In the genomic region with DNA sequence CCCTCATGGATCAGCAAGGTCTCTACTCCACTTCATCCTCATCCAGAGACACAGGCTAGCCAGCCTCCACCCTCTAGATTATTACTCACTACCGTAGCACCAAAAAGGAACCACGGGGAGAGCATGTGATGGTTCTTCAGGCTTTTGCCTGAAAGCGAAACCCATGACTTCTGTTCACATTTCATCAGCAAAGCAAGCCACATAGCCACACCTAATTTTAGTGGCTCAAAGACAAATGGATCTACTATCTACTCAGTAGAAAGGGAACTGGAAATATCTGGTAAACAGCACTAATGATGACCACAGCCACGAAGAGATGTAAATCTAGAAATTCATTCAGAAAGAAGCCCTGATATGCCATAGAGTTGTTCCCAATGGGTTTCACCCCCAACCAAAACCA, we compare ENCODE assay signal across 1 cellular context.
TF ChIP-seq lines count a peak whose summit lies in the region.

No MANE protein-coding gene starts in this region.

TF ChIP-seq in K562, 482 proteins besides CTCF, POLR2A, EP300 and RAD21 (continued from another document and continues in another):
- TF ChIP-seq, protein P1, sequence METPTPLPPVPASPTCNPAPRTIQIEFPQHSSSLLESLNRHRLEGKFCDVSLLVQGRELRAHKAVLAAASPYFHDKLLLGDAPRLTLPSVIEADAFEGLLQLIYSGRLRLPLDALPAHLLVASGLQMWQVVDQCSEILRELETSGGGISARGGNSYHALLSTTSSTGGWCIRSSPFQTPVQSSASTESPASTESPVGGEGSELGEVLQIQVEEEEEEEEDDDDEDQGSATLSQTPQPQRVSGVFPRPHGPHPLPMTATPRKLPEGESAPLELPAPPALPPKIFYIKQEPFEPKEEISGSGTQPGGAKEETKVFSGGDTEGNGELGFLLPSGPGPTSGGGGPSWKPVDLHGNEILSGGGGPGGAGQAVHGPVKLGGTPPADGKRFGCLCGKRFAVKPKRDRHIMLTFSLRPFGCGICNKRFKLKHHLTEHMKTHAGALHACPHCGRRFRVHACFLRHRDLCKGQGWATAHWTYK (CRISPR knock-in tag; IDR thresholded peaks at IDR 0.05): peak; percentile 99
- TF ChIP-seq, protein P2, sequence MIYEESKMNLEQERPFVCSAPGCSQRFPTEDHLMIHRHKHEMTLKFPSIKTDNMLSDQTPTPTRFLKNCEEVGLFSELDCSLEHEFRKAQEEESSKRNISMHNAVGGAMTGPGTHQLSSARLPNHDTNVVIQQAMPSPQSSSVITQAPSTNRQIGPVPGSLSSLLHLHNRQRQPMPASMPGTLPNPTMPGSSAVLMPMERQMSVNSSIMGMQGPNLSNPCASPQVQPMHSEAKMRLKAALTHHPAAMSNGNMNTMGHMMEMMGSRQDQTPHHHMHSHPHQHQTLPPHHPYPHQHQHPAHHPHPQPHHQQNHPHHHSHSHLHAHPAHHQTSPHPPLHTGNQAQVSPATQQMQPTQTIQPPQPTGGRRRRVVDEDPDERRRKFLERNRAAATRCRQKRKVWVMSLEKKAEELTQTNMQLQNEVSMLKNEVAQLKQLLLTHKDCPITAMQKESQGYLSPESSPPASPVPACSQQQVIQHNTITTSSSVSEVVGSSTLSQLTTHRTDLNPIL (CRISPR knock-in tag; IDR thresholded peaks at IDR 0.05): no peak
- TF ChIP-seq ARID2 (IDR thresholded peaks at IDR 0.05): no peak
- no peak for TF ChIP-seq MTA2 (IDR thresholded peaks at IDR 0.05; ENCODE audit: low read depth)
- TF ChIP-seq, protein P3, sequence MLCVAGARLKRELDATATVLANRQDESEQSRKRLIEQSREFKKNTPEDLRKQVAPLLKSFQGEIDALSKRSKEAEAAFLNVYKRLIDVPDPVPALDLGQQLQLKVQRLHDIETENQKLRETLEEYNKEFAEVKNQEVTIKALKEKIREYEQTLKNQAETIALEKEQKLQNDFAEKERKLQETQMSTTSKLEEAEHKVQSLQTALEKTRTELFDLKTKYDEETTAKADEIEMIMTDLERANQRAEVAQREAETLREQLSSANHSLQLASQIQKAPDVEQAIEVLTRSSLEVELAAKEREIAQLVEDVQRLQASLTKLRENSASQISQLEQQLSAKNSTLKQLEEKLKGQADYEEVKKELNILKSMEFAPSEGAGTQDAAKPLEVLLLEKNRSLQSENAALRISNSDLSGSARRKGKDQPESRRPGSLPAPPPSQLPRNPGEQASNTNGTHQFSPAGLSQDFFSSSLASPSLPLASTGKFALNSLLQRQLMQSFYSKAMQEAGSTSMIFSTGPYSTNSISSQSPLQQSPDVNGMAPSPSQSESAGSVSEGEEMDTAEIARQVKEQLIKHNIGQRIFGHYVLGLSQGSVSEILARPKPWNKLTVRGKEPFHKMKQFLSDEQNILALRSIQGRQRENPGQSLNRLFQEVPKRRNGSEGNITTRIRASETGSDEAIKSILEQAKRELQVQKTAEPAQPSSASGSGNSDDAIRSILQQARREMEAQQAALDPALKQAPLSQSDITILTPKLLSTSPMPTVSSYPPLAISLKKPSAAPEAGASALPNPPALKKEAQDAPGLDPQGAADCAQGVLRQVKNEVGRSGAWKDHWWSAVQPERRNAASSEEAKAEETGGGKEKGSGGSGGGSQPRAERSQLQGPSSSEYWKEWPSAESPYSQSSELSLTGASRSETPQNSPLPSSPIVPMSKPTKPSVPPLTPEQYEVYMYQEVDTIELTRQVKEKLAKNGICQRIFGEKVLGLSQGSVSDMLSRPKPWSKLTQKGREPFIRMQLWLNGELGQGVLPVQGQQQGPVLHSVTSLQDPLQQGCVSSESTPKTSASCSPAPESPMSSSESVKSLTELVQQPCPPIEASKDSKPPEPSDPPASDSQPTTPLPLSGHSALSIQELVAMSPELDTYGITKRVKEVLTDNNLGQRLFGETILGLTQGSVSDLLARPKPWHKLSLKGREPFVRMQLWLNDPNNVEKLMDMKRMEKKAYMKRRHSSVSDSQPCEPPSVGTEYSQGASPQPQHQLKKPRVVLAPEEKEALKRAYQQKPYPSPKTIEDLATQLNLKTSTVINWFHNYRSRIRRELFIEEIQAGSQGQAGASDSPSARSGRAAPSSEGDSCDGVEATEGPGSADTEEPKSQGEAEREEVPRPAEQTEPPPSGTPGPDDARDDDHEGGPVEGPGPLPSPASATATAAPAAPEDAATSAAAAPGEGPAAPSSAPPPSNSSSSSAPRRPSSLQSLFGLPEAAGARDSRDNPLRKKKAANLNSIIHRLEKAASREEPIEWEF (CRISPR knock-in tag; IDR thresholded peaks at IDR 0.05): no peak
- TF ChIP-seq, protein P4, sequence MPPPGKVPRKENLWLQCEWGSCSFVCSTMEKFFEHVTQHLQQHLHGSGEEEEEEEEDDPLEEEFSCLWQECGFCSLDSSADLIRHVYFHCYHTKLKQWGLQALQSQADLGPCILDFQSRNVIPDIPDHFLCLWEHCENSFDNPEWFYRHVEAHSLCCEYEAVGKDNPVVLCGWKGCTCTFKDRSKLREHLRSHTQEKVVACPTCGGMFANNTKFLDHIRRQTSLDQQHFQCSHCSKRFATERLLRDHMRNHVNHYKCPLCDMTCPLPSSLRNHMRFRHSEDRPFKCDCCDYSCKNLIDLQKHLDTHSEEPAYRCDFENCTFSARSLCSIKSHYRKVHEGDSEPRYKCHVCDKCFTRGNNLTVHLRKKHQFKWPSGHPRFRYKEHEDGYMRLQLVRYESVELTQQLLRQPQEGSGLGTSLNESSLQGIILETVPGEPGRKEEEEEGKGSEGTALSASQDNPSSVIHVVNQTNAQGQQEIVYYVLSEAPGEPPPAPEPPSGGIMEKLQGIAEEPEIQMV (tag; conservative IDR thresholded peaks at IDR 0.05; ENCODE audit: low read depth): peak; percentile 53; the same call in 1 of the 2 replicates
- TF ChIP-seq MEF2A (IDR thresholded peaks at IDR 0.05; ENCODE audit: control insufficient read depth, low read depth, low read length): no peak
- TF ChIP-seq, protein P5, sequence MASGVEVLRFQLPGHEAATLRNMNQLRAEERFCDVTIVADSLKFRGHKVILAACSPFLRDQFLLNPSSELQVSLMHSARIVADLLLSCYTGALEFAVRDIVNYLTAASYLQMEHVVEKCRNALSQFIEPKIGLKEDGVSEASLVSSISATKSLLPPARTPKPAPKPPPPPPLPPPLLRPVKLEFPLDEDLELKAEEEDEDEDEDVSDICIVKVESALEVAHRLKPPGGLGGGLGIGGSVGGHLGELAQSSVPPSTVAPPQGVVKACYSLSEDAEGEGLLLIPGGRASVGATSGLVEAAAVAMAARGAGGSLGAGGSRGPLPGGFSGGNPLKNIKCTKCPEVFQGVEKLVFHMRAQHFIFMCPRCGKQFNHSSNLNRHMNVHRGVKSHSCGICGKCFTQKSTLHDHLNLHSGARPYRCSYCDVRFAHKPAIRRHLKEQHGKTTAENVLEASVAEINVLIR (CRISPR knock-in tag; IDR thresholded peaks at IDR 0.05): no peak
- 0 out of 2 replicates have a peak, but pooled peaks have one; percentile 28 for TF ChIP-seq FOSL1 (tag; conservative IDR thresholded peaks at IDR 0.05)
- TF ChIP-seq ZNF57 (CRISPR knock-in tag; IDR thresholded peaks at IDR 0.05): no peak
- no peak for TF ChIP-seq CBFA2T2 (conservative IDR thresholded peaks at IDR 0.05)
- peak; percentile 40; the same call in 1 of the 2 replicates for TF ChIP-seq SOX6 (IDR thresholded peaks at IDR 0.05)
- no peak for TF ChIP-seq ZNF12 (CRISPR knock-in tag; IDR thresholded peaks at IDR 0.05)
- TF ChIP-seq TCF7 (IDR thresholded peaks at IDR 0.05; ENCODE audit: borderline replicate concordance): no peak
- TF ChIP-seq, protein P6, sequence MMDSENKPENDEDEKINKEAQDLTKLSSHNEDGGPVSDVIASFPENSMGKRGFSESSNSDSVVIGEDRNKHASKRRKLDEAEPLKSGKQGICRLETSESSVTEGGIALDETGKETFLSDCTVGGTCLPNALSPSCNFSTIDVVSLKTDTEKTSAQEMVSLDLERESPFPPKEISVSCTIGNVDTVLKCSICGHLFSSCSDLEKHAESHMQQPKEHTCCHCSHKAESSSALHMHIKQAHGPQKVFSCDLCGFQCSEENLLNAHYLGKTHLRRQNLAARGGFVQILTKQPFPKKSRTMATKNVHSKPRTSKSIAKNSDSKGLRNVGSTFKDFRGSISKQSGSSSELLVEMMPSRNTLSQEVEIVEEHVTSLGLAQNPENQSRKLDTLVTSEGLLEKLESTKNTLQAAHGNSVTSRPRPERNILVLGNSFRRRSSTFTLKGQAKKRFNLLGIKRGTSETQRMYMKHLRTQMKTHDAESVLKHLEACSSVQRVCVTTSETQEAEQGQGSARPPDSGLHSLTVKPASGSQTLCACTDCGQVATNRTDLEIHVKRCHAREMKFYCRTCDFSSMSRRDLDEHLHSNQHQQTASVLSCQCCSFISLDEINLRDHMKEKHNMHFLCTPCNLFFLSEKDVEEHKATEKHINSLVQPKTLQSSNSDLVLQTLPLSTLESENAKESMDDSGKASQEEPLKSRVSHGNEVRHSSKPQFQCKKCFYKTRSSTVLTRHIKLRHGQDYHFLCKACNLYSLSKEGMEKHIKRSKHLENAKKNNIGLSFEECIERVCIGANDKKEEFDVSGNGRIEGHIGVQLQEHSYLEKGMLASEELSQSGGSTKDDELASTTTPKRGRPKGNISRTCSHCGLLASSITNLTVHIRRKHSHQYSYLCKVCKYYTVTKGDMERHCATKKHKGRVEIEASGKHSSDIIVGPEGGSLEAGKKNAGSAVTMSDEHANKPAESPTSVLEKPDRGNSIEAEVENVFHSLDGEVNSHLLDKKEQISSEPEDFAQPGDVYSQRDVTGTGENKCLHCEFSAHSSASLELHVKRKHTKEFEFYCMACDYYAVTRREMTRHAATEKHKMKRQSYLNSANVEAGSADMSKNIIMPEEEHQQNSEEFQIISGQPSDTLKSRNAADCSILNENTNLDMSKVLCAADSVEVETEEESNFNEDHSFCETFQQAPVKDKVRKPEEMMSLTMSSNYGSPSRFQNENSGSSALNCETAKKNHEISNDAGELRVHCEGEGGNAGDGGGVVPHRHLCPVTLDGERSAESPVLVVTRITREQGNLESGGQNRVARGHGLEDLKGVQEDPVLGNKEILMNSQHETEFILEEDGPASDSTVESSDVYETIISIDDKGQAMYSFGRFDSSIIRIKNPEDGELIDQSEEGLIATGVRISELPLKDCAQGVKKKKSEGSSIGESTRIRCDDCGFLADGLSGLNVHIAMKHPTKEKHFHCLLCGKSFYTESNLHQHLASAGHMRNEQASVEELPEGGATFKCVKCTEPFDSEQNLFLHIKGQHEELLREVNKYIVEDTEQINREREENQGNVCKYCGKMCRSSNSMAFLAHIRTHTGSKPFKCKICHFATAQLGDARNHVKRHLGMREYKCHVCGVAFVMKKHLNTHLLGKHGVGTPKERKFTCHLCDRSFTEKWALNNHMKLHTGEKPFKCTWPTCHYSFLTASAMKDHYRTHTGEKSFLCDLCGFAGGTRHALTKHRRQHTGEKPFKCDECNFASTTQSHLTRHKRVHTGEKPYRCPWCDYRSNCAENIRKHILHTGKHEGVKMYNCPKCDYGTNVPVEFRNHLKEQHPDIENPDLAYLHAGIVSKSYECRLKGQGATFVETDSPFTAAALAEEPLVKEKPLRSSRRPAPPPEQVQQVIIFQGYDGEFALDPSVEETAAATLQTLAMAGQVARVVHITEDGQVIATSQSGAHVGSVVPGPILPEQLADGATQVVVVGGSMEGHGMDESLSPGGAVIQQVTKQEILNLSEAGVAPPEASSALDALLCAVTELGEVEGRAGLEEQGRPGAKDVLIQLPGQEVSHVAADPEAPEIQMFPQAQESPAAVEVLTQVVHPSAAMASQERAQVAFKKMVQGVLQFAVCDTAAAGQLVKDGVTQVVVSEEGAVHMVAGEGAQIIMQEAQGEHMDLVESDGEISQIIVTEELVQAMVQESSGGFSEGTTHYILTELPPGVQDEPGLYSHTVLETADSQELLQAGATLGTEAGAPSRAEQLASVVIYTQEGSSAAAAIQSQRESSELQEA (IDR thresholded peaks at IDR 0.05; ENCODE audit: low read depth): no peak
- TF ChIP-seq, protein P7, sequence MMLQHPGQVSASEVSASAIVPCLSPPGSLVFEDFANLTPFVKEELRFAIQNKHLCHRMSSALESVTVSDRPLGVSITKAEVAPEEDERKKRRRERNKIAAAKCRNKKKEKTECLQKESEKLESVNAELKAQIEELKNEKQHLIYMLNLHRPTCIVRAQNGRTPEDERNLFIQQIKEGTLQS (IDR thresholded peaks at IDR 0.05): peak; percentile 17; the same call in 1 of the 2 replicates
- TF ChIP-seq, protein P7 (CRISPR knock-in tag; conservative IDR thresholded peaks at IDR 0.05): no peak
- TF ChIP-seq, protein P8, sequence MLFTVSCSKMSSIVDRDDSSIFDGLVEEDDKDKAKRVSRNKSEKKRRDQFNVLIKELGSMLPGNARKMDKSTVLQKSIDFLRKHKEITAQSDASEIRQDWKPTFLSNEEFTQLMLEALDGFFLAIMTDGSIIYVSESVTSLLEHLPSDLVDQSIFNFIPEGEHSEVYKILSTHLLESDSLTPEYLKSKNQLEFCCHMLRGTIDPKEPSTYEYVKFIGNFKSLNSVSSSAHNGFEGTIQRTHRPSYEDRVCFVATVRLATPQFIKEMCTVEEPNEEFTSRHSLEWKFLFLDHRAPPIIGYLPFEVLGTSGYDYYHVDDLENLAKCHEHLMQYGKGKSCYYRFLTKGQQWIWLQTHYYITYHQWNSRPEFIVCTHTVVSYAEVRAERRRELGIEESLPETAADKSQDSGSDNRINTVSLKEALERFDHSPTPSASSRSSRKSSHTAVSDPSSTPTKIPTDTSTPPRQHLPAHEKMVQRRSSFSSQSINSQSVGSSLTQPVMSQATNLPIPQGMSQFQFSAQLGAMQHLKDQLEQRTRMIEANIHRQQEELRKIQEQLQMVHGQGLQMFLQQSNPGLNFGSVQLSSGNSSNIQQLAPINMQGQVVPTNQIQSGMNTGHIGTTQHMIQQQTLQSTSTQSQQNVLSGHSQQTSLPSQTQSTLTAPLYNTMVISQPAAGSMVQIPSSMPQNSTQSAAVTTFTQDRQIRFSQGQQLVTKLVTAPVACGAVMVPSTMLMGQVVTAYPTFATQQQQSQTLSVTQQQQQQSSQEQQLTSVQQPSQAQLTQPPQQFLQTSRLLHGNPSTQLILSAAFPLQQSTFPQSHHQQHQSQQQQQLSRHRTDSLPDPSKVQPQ (CRISPR knock-in tag; IDR thresholded peaks at IDR 0.05; ENCODE audit: borderline replicate concordance): no peak
- TF ChIP-seq ZNF134 (CRISPR knock-in tag; conservative IDR thresholded peaks at IDR 0.05): no peak
- TF ChIP-seq, protein P9, sequence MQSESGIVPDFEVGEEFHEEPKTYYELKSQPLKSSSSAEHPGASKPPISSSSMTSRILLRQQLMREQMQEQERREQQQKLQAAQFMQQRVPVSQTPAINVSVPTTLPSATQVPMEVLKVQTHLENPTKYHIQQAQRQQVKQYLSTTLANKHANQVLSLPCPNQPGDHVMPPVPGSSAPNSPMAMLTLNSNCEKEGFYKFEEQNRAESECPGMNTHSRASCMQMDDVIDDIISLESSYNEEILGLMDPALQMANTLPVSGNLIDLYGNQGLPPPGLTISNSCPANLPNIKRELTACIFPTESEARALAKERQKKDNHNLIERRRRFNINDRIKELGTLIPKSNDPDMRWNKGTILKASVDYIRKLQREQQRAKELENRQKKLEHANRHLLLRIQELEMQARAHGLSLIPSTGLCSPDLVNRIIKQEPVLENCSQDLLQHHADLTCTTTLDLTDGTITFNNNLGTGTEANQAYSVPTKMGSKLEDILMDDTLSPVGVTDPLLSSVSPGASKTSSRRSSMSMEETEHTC (IDR thresholded peaks at IDR 0.05): 0 out of 2 replicates have a peak, but pooled peaks have one; percentile 41
- TF ChIP-seq CEBPG (CRISPR knock-in tag; IDR thresholded peaks at IDR 0.05): no peak
- peak; percentile 11 to 31; a peak in 2 of 4 replicates for TF ChIP-seq CEBPG (tag; conservative IDR thresholded peaks at IDR 0.05 in 1 of 2, IDR thresholded peaks at IDR 0.05 in 1 of 2)
- TF ChIP-seq L3MBTL2 (IDR thresholded peaks at IDR 0.05): peak; percentile 85
- TF ChIP-seq ZNF644 (tag; IDR thresholded peaks at IDR 0.05; ENCODE audit: low read depth): no peak
- 0 out of 2 replicates have a peak, but pooled peaks have one; percentile 39 for TF ChIP-seq MYC (IDR thresholded peaks at IDR 0.05; ENCODE audit: low read depth, low read length)
- TF ChIP-seq MYC (CRISPR knock-in tag; IDR thresholded peaks at IDR 0.05; ENCODE audit: borderline replicate concordance, low read depth): no peak
- no peak for TF ChIP-seq EZH2 (IDR thresholded peaks at IDR 0.05; ENCODE audit: borderline replicate concordance, low read depth, low read length)
